8 cellular contexts compared by ENCODE assay signal in the genomic region with DNA sequence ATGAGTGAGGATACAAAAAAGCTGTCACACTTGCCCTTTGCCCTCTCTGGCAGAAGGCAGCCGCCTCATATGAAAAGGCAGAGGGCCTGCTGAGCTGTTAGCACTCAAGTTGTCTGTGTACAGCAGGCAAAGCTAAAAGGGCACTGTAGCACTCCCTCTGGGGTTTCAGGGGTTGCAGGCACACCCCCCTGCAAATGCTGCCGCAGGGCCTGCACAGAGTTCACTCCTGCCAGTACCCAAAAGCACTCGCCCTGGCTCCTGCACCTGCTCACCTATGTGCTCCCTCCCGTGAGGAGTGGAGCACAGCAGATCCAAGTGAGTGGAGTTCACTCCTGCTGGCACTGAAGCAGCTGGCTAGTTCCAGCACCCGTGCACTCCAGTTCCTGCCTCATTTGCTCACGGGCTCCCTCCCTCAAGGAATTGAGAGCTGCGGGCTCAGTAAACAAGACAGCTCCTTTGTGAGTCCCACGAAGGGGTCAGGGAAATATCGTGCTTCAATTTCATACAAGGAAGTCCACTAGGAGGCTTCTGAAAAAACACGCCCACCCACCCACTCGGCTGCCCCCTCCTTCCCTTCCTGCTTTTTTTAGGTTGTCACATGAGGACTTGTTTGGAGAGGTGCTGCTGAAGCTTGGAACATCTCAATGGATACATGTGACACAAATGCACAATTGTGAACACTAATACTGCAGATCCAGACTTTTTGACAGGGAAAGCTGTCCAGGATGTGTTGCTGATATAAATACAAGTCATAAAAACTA. TPM values are rescaled to one million over a fixed set of nuclear protein-coding genes. Genes with fewer than 3 reads are reported as not detected.
DNase-seq lines count a peak whose midpoint lies in the region; ATAC-seq and TF ChIP-seq lines count a peak whose summit lies in the region.

No MANE protein-coding gene starts in this region.

- H3K4me1 Mint-ChIP-seq in nephron, result peaks cover 8% of the 10 kb centered on the region

- no peaks in the 10 kb centered on the region for H3K9me3 Mint-ChIP-seq in nephron

- peak overlapping the region; percentile 65 to 78 (median 71) for H3K27ac Mint-ChIP-seq in nephron

- DNase-seq in NCI-H446 treated with DMSO at 0.1 percent for 48 hours (lab: John Stamatoyannopoulos, UW) (peak; percentile 3), epithelial cell of proximal tubule (ENCODE audit: low read depth) (no peak), DMS114 treated with DMSO at 0.1 percent for 48 hours (lab: John Stamatoyannopoulos, UW; ENCODE audit: unreplicated experiment) (no peak), GOT3 (lab: John Stamatoyannopoulos, UW) (no peak)
- DNase-seq in stimulated activated CD4-positive, alpha-beta T cell treated with anti-CD3 and anti-CD28 coated beads, Interleukin-12 subunit alpha, Interleukin-12 subunit beta, amount 100 ng/mL, for 4 hours, result no peak

- peaks cover 5% of the 10 kb centered on the region for H3K27me3 Mint-ChIP-seq in nephron (ENCODE audit: low read depth)

- ATAC-seq in GM21529 (IDR thresholded peaks at IDR 0.05; ENCODE audit: unreplicated experiment) (peak; percentile 49), GM21825 (IDR thresholded peaks at IDR 0.05; ENCODE audit: unreplicated experiment) (no peak)

- peak; percentile 25 for TF ChIP-seq CTCF in epithelial cell of proximal tubule (conservative IDR thresholded peaks at IDR 0.05; ENCODE audit: low read depth, low read length)
- TF ChIP-seq CTCF in nephron (IDR thresholded peaks at IDR 0.05; ENCODE audit: unreplicated experiment in 3 of 3), result no peak

- H3K36me3 Mint-ChIP-seq in nephron (ENCODE audit: low read depth), result no peaks in the 10 kb centered on the region

- no peak overlapping the region for H3K4me3 ChIP-seq in epithelial cell of proximal tubule (ENCODE audit: low read depth, low read length)

- H3K4me3 Mint-ChIP-seq in nephron, result peak overlapping the region in 1 of 3 experiments; percentile 32

RNA-seq across cellular contexts. Expression of gene RCBTB2, which starts 9.9 kb away (rescaled TPM):
- 2.9 and 3.5 TPM in 2 replicates for total RNA-seq in epithelial cell of proximal tubule
